ENCODE assay signal across 9 cellular contexts in the genomic region with DNA sequence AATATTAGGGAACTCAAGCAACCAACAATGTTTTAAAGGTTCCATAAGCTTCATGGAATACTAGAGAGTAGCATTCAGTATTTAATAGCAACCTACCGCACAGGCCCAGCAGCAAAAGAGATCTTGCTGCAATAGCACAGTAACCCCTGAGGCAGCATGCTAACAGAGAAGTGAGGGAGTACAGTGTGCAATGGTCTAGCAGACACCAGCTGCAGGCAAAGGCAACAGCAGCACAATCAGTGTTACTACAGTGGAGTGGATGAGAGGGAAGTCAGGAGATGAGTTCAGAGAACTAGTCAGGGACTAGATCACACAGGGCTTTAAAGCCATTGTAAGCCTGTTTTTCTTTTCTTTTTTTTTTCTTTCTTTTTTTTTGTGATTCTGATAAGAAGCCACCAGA. TPM values are rescaled to one million over a fixed set of nuclear protein-coding genes. Genes with fewer than 3 reads are reported as not detected.
DNase-seq lines count a peak whose midpoint lies in the region; TF ChIP-seq lines count a peak whose summit lies in the region.
"Had no signal": no experiment of that assay in that cellular context is flagged by ENCODE, and none has a peak within 500 bp of the region (broad histone marks: within the 10 kb centered on the region; RNA-seq: fewer than 3 reads in every experiment).

No MANE protein-coding gene starts in this region.

- H2AFZ ChIP-seq in GM23248 (no peak overlapping the region), OCI-LY3 (ENCODE audit: low read depth, low read length) (no peak overlapping the region)

- H3K9me3 ChIP-seq in GM23248 (ENCODE audit: low read depth), result no peaks in the 10 kb centered on the region
- H3K9me3 ChIP-seq in OCI-LY3 (ENCODE audit: insufficient read depth, low read length), result no peaks in the 10 kb centered on the region

- peaks cover 85% of the 10 kb centered on the region for H3K79me2 ChIP-seq in GM23248 (ENCODE audit: insufficient read depth)
- peaks cover 37% of the 10 kb centered on the region for H3K79me2 ChIP-seq in OCI-LY3 (ENCODE audit: low read length)

- peaks cover 10% of the 10 kb centered on the region for H3K36me3 Mint-ChIP-seq in activated T-cell treated with anti-CD3 and anti-CD28 coated beads, Interleukin-2, amount 50 U/mL, for 24 hours (ENCODE audit: low read depth)

- H3K9ac ChIP-seq in GM23248 (peak overlapping the region; percentile 97), OCI-LY3 (ENCODE audit: low read length) (peak overlapping the region; percentile 80)

- H3K4me1 ChIP-seq in GM23248 (ENCODE audit: insufficient read depth) (peaks cover 28% of the 10 kb centered on the region), OCI-LY3 (ENCODE audit: low read length) (peaks cover 40% of the 10 kb centered on the region)

- no peaks in the 10 kb centered on the region for H3K27me3 ChIP-seq in GM23248 (replicated peaks; ENCODE audit: insufficient read depth)
- no peaks in the 10 kb centered on the region for H3K27me3 ChIP-seq in OCI-LY3 (ENCODE audit: low read depth, low read length)

- 11 to 15% methylated on average over 1 of the region's 1 CpG for WGBS in GM23248 (ENCODE audit: low coverage in 1 of 2, low lambda C conversion rate in 2 of 2, missing lambda C conversion rate in 2 of 2), 2 experiments

- no peaks in the 10 kb centered on the region for H3K27me3 Mint-ChIP-seq in activated T-cell treated with anti-CD3 and anti-CD28 coated beads, Interleukin-2, amount 50 U/mL, for 24 hours
- H3K27me3 Mint-ChIP-seq: activated naive CD8-positive, alpha-beta T cell treated with anti-CD3 and anti-CD28 coated beads, Interleukin-2, amount 10 ng/mL, durations not matched to agents 7 days and 5 days had no signal

- no peaks in the 10 kb centered on the region for H3K36me3 ChIP-seq in GM23248 (ENCODE audit: low read depth)
- H3K36me3 ChIP-seq in OCI-LY3 (replicated peaks; ENCODE audit: low read depth, low read length), result peaks cover 6% of the 10 kb centered on the region

- no peak overlapping the region for H3K4me3 Mint-ChIP-seq in activated T-cell treated with anti-CD3 and anti-CD28 coated beads, Interleukin-2, amount 50 U/mL, for 24 hours
- H3K4me3 Mint-ChIP-seq: activated naive CD8-positive, alpha-beta T cell treated with anti-CD3 and anti-CD28 coated beads, Interleukin-2, amount 10 ng/mL, durations not matched to agents 7 days and 5 days had no signal

- H3K27ac ChIP-seq in GM23248 (peak overlapping the region; percentile 84), OCI-LY3 (ENCODE audit: low read length) (peak overlapping the region; percentile 85)

- H3K9me2 ChIP-seq in GM23248 (ENCODE audit: insufficient read depth), result no peaks in the 10 kb centered on the region

- DNase-seq in GM13976 (ENCODE audit: low spot score) (peak; percentile 41), GM23248 (peak; percentile 76), iris pigment epithelial cell (ENCODE audit: low read depth) (peak; percentile 54), NCI-H1092 treated with DMSO at 0.1 percent for 48 hours (lab: John Stamatoyannopoulos, UW) (no peak), NCI-H2081 (lab: John Stamatoyannopoulos, UW) (no peak), T1000 (lab: John Stamatoyannopoulos, UW) (no peak)
- DNase-seq in activated T-cell treated with anti-CD3 and anti-CD28 coated beads, Interleukin-2, amount 50 U/mL, for 24 hours, result no peak
- DNase-seq: activated naive CD8-positive, alpha-beta T cell treated with anti-CD3 and anti-CD28 coated beads, Interleukin-2, amount 10 ng/mL, durations not matched to agents 7 days and 5 days had no signal

- H3F3A ChIP-seq in GM23248 (ENCODE audit: insufficient read depth), result peaks cover 31% of the 10 kb centered on the region

- H3K4me1 Mint-ChIP-seq in activated T-cell treated with anti-CD3 and anti-CD28 coated beads, Interleukin-2, amount 50 U/mL, for 24 hours (ENCODE audit: low read depth), result peaks cover 31% of the 10 kb centered on the region

- H4K20me1 ChIP-seq in GM23248 (ENCODE audit: insufficient read depth) (peaks cover 6% of the 10 kb centered on the region; the same call in 1 of the 2 replicates), OCI-LY3 (ENCODE audit: insufficient read depth, low read length) (0 out of 2 replicates have a peak, but pooled peaks cover under 1% of the 10 kb centered on the region)

- H3K4me2 ChIP-seq in GM23248 (ENCODE audit: unreplicated experiment) (peak overlapping the region; percentile 95), OCI-LY3 (ENCODE audit: low read length) (peak overlapping the region; percentile 90)

- no peak overlapping the region for H3K27ac Mint-ChIP-seq in activated T-cell treated with anti-CD3 and anti-CD28 coated beads, Interleukin-2, amount 50 U/mL, for 24 hours
- H3K27ac Mint-ChIP-seq: activated naive CD8-positive, alpha-beta T cell treated with anti-CD3 and anti-CD28 coated beads, Interleukin-2, amount 10 ng/mL, durations not matched to agents 7 days and 5 days had no signal

- TF ChIP-seq CTCF in GM13976 (IDR thresholded peaks at IDR 0.05; ENCODE audit: borderline replicate concordance, control extremely low read depth, extremely low read depth, insufficient read depth, missing control alignments) (no peak), OCI-LY3 (IDR thresholded peaks at IDR 0.05; ENCODE audit: low read depth, low read length) (no peak)

- H3K4me3 ChIP-seq in GM23248 (peak overlapping the region; percentile 88), OCI-LY3 (ENCODE audit: low read length) (peak overlapping the region; percentile 78; the same call in 1 of the 2 replicates)

- in situ Hi-C loops in GM13976 (cut with MboI; ENCODE audit: low sequenced_read_pairs, unreplicated experiment) (loop anchor here (25.0 kb wide), 2 partner anchors 287 to 512 kb away; no protein-coding TSS in a partner anchor), GM23248 (cut with MboI) (loop anchor here (25.0 kb wide), 1 partner anchor 512 kb away; no protein-coding TSS in a partner anchor)

- no peaks in the 10 kb centered on the region for H3K9me3 Mint-ChIP-seq in activated T-cell treated with anti-CD3 and anti-CD28 coated beads, Interleukin-2, amount 50 U/mL, for 24 hours
- H3K9me3 Mint-ChIP-seq: activated naive CD8-positive, alpha-beta T cell treated with anti-CD3 and anti-CD28 coated beads, Interleukin-2, amount 10 ng/mL, durations not matched to agents 7 days and 5 days had no signal

RNA-seq across cellular contexts. Expression of a gene that starts 2.8 kb away (rescaled TPM):
- total RNA-seq in GM23248 (2014; rRNA removed; shearing (Covaris generic)), result 1.9 and 12.3 TPM in 2 replicates
- 11.3 and 14.1 TPM in 2 replicates for polyA plus RNA-seq in GM23248 (2016; fragmentation: Nextera tagmentation; extraction: Ambion mirVana)

RNA-seq across cellular contexts. Expression of a gene that starts 26.3 kb away (rescaled TPM):
- total RNA-seq in GM23248 (2014; rRNA removed; shearing (Covaris generic)), result 152 and 163 TPM in 2 replicates
- polyA plus RNA-seq in GM23248 (2016; fragmentation: Nextera tagmentation; extraction: Ambion mirVana), result 97.7 and 98.7 TPM in 2 replicates

RNA-seq across cellular contexts. Expression of a gene that starts 54.9 kb away (rescaled TPM):
- 16.5 and 18.3 TPM in 2 replicates for total RNA-seq in GM23248 (2014; rRNA removed; shearing (Covaris generic))
- polyA plus RNA-seq in GM23248 (2016; fragmentation: Nextera tagmentation; extraction: Ambion mirVana), result 11.2 and 12.0 TPM in 2 replicates

Comparison
In these comparisons a context has a peak if more than half of its experiments do, and no peak if none do; other contexts are left out.
1. DNase-seq: peak in GM13976 (single experiment), GM23248 (single experiment) and iris pigment epithelial cell (single experiment); none in NCI-H1092 treated with DMSO at 0.1 percent for 48 hours (single experiment), NCI-H2081 (0 of 2), T1000 (single experiment) and activated T-cell treated with anti-CD3 and anti-CD28 coated beads, Interleukin-2, amount 50 U/mL, for 24 hours (single experiment).